ENCODE assay signal across 35 cellular contexts in the genomic region with DNA sequence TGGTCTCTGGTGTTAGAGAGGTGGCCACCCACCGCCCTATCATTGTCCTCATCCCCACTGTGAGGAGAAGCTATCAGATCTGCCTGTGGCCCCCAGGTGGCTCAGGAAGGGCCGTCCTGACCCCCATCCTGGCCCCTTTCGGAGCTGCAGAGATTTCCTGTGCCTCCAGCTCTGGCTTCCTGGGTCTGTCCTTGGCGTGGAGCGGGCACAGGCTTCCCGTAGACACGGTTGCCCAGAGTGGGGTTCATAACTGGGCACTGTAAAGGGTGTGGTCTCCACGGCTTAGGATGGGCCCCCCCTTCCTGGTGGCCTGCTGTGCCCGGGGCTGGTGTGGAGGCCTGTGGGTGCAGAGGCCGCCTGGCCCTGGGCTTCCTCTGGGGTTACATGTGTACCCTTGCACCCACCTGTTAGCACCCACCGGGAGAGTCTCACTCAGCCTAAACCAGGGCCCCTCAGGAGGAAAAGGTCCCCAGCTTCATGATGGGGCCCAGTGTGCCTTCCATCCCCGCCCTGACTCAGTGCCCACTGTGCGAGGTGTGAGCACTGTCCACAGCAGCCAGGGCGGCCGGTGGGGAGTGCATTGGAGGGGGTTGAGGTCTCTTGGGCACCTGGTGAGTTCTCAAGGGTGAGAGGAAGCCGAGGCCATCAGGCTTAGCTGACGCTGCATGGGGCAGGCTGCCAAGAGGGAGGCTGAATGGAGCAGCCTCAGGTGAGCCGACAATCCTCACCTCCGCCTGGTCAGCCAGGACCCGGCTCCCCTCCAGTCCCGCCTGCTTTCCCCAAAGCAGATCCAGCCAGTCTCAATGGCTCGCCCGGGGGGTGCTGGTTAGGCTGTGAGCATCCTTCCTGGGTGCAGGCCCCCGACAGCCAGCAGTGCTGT. TPM values are rescaled to one million over a fixed set of nuclear protein-coding genes. Genes with fewer than 3 reads are reported as not detected.
A peak's percentile ranks its signal among the peaks of the same experiment; 100 is the strongest.
DNase-seq lines count a peak whose midpoint lies in the region; ATAC-seq, FAIRE-seq and TF ChIP-seq lines count a peak whose summit lies in the region.
"Had no signal": no experiment of that assay in that cellular context is flagged by ENCODE, and none has a peak within 500 bp of the region (broad histone marks: within the 10 kb centered on the region; RNA-seq: fewer than 3 reads in every experiment).

No MANE protein-coding gene starts in this region.

- no peaks in the 10 kb centered on the region for H3K9me3 Mint-ChIP-seq in natural killer cell treated with Interleukin-12 subunit alpha and Interleukin-12 subunit beta and Interleukin-15 and Interleukin-18, amount 100 ng/mL, for 72 hours
- no peaks in the 10 kb centered on the region for H3K9me3 Mint-ChIP-seq in natural killer cell
- H3K9me3 Mint-ChIP-seq in stimulated activated naive CD8-positive, alpha-beta T cell treated with anti-CD3 and anti-CD28 coated beads, Interleukin-15, amount 100 ng/mL, for 72 hours: no peaks in the 10 kb centered on the region
- H3K9me3 Mint-ChIP-seq: activated naive CD8-positive, alpha-beta T cell treated with anti-CD3 and anti-CD28 coated beads, Interleukin-2, amount 50 U/mL, for 24 hours; CD8-positive, alpha-beta memory T cell; central memory CD8-positive, alpha-beta T cell; H9; naive B cell; stimulated activated memory B cell treated with anti-CD40 and anti-IgM and Interleukin-4, amounts not matched to agents 10 μg/mL and 1 μg/mL and 100 μg/mL, for 72 hours had no signal

- no peak overlapping the region for H2AK5ac ChIP-seq in H1 (ENCODE audit: low read depth, low read length)

- H3K36me3 Mint-ChIP-seq in natural killer cell treated with Interleukin-12 subunit alpha and Interleukin-12 subunit beta and Interleukin-15 and Interleukin-18, amount 100 ng/mL, for 72 hours: no peaks in the 10 kb centered on the region
- no peaks in the 10 kb centered on the region for H3K36me3 Mint-ChIP-seq in natural killer cell
- H3K36me3 Mint-ChIP-seq: naive B cell had no signal

- H3K79me1 ChIP-seq in H1 (ENCODE audit: low read depth, low read length): peaks cover 11% of the 10 kb centered on the region

- no peak for TF ChIP-seq RAD21 in H1 (IDR thresholded peaks at IDR 0.05 in 1 of 2, conservative IDR thresholded peaks at IDR 0.05 in 1 of 2; ENCODE audit: low read depth in 2 of 2, low read length in 2 of 2)

- peaks cover 0 to 6% (median 3%) of the 10 kb centered on the region in 4 experiments; a peak in 3 of 7 replicates for H3K4me1 ChIP-seq in H1 (replicated peaks in 1 of 4; ENCODE audit: control insufficient read depth in 3 of 4, insufficient read depth in 4 of 4, low read length in 3 of 4)
- H3K4me1 ChIP-seq: BE2C had no signal

- ATAC-seq in natural killer cell treated with Interleukin-12 subunit alpha and Interleukin-12 subunit beta and Interleukin-15 and Interleukin-18, amount 100 ng/mL, for 72 hours: no peak
- ATAC-seq in natural killer cell: no peak
- ATAC-seq in stimulated activated naive CD8-positive, alpha-beta T cell treated with anti-CD3 and anti-CD28 coated beads, Interleukin-15, amount 100 ng/mL, for 72 hours: no peak
- no peak for ATAC-seq in GM18858 (IDR thresholded peaks at IDR 0.05; ENCODE audit: unreplicated experiment)
- ATAC-seq: activated naive CD8-positive, alpha-beta T cell treated with anti-CD3 and anti-CD28 coated beads, Interleukin-2, amount 50 U/mL, for 24 hours; esophagus mucosa; stimulated activated memory B cell treated with anti-CD40 and anti-IgM and Interleukin-4, amounts not matched to agents 10 μg/mL and 1 μg/mL and 100 μg/mL, for 72 hours had no signal

- no peak overlapping the region for H2BK20ac ChIP-seq in H1 (ENCODE audit: low read length)

- 0 out of 2 replicates have a peak overlapping the region, but pooled peaks have one; percentile 51 for H4K8ac ChIP-seq in H1 (ENCODE audit: extremely low read depth, insufficient read depth, low read length)

- TF ChIP-seq CTCF in natural killer cell (IDR thresholded peaks at IDR 0.05) (no peak), H1 (IDR thresholded peaks at IDR 0.05; ENCODE audit: control extremely low read depth in 1 of 3, insufficient read depth in 1 of 3, low read depth in 1 of 3, low read length in 3 of 3) (no peak)

- H3K4me2 ChIP-seq in H1 (ENCODE audit: insufficient read depth in 1 of 2, low read depth in 2 of 2, low read length in 2 of 2): no peak overlapping the region
- H3K4me2 ChIP-seq: PC-9 had no signal

- H3K27me3 Mint-ChIP-seq in natural killer cell treated with Interleukin-12 subunit alpha and Interleukin-12 subunit beta and Interleukin-15 and Interleukin-18, amount 100 ng/mL, for 72 hours: no peaks in the 10 kb centered on the region
- H3K27me3 Mint-ChIP-seq in natural killer cell (ENCODE audit: low read depth in 2 of 2): no peaks in the 10 kb centered on the region
- no peaks in the 10 kb centered on the region for H3K27me3 Mint-ChIP-seq in stimulated activated naive CD8-positive, alpha-beta T cell treated with anti-CD3 and anti-CD28 coated beads, Interleukin-15, amount 100 ng/mL, for 72 hours
- H3K27me3 Mint-ChIP-seq: activated naive CD8-positive, alpha-beta T cell treated with anti-CD3 and anti-CD28 coated beads, Interleukin-2, amount 50 U/mL, for 24 hours; CD8-positive, alpha-beta memory T cell; central memory CD8-positive, alpha-beta T cell; naive B cell; stimulated activated memory B cell treated with anti-CD40 and anti-IgM and Interleukin-4, amounts not matched to agents 10 μg/mL and 1 μg/mL and 100 μg/mL, for 72 hours had no signal

- CTCF ChIA-PET in H1 (lab: Charles Lee; ENCODE audit: partially characterized antibody): interaction anchor here (0.8 to 17.4 kb wide), 6 partner anchors 9 to 35 kb away, joined by 3 to 131 read pairs (median 4); a partner anchor contains a TSS

- peak; percentile 57 for DNase-seq in natural killer cell treated with Interleukin-12 subunit alpha and Interleukin-12 subunit beta and Interleukin-15 and Interleukin-18, amount 100 ng/mL, for 72 hours (ENCODE audit: low spot score)
- no peak for DNase-seq in natural killer cell
- DNase-seq in H1 (ENCODE audit: low read depth in 1 of 2, low spot score in 2 of 2): no peak
- DNase-seq in stimulated activated naive CD8-positive, alpha-beta T cell treated with anti-CD3 and anti-CD28 coated beads, Interleukin-15, amount 100 ng/mL, for 72 hours: no peak
- DNase-seq in ecto neural progenitor cell (ENCODE audit: low spot score): no peak
- DNase-seq: ACHN; activated CD4-positive, alpha-beta T cell treated with anti-CD3 and anti-CD28 coated beads, Interleukin-2, amount 50 U/mL, for 48 hours; activated CD4-positive, CD25-positive, alpha-beta regulatory T cell treated with anti-CD3 and anti-CD28 coated beads, Interleukin-2, amount 50 U/mL, for 72 hours; activated naive CD4-positive, alpha-beta T cell; activated naive CD8-positive, alpha-beta T cell treated with anti-CD3 and anti-CD28 coated beads, Interleukin-2, amount 50 U/mL, for 24 hours; BE2C; dermis blood vessel endothelial cell; H9; head of caudate nucleus; KG1; midbrain; naive B cell; NCI-H1105 treated with DMSO at 0.1 percent for 48 hours; NCI-H187 treated with DMSO at 0.1 percent for 48 hours; NCI-H2171 treated with DMSO at 0.1 percent for 48 hours; NCI-H524; NK-92 treated with Interleukin-12 subunit alpha and Interleukin-12 subunit beta, amount 100 ng/mL, for 24 hours; occipital lobe; SHP77 treated with DMSO at 0.1 percent for 48 hours; T-helper 2 cell; trophoblast cell had no signal

- 87% methylated on average over 23 of the region's 24 CpGs; no CpG with 5 or more reads in 1 of the 2 experiments for WGBS in H1 (ENCODE audit: extremely low coverage in 1 of 2, insufficient coverage in 1 of 2, insufficient read length in 1 of 2, insufficient replicate concordance in 2 of 2, low coverage in 1 of 2, low lambda C conversion rate in 2 of 2, missing lambda C conversion rate in 1 of 2), 2 experiments

- no peak overlapping the region for H3K9ac ChIP-seq in H1 (replicated peaks in 1 of 4; ENCODE audit: extremely low read depth in 1 of 4, low read depth in 3 of 4, low read length in 3 of 4)

- H3K4me1 Mint-ChIP-seq in natural killer cell treated with Interleukin-12 subunit alpha and Interleukin-12 subunit beta and Interleukin-15 and Interleukin-18, amount 100 ng/mL, for 72 hours (ENCODE audit: low read depth in 2 of 2): no peaks in the 10 kb centered on the region
- H3K4me1 Mint-ChIP-seq in natural killer cell: no peaks in the 10 kb centered on the region
- H3K4me1 Mint-ChIP-seq in stimulated activated naive CD8-positive, alpha-beta T cell treated with anti-CD3 and anti-CD28 coated beads, Interleukin-15, amount 100 ng/mL, for 72 hours: no peaks in the 10 kb centered on the region
- H3K4me1 Mint-ChIP-seq: activated naive CD8-positive, alpha-beta T cell treated with anti-CD3 and anti-CD28 coated beads, Interleukin-2, amount 50 U/mL, for 24 hours; CD8-positive, alpha-beta memory T cell; central memory CD8-positive, alpha-beta T cell; stimulated activated memory B cell treated with anti-CD40 and anti-IgM and Interleukin-4, amounts not matched to agents 10 μg/mL and 1 μg/mL and 100 μg/mL, for 72 hours had no signal

- no peak overlapping the region for H3K27ac ChIP-seq in H1 (ENCODE audit: low read depth, low read length)
- H3K27ac ChIP-seq: PC-9 had no signal

- H3K79me2 ChIP-seq in H1 (ENCODE audit: control insufficient read depth in 1 of 2, insufficient read depth in 2 of 2, low read length in 2 of 2): 0 out of 4 replicates have a peak, but pooled peaks cover 0 to 4% of the 10 kb centered on the region in 2 experiments

- POLR2A ChIA-PET in H1 (lab: Charles Lee; ENCODE audit: partially characterized antibody): interaction anchor here (0.8 to 1.5 kb wide), 4 partner anchors 8 to 18 kb away, joined by 3 to 5 read pairs (median 3); no protein-coding TSS in a partner anchor

- no peak overlapping the region for H2BK15ac ChIP-seq in H1 (ENCODE audit: low read length)

- no peak overlapping the region for H3K23ac ChIP-seq in H1 (ENCODE audit: insufficient read length)

- no peak overlapping the region for H3K56ac ChIP-seq in H1 (replicated peaks; ENCODE audit: insufficient read length, low read depth, low read length)

- H4K20me1 ChIP-seq in H1 (replicated peaks in 1 of 2; ENCODE audit: control insufficient read depth in 1 of 2, insufficient read depth in 2 of 2, low read length in 2 of 2): peaks cover 13 to 40% of the 10 kb centered on the region in 2 experiments

- H2AFZ ChIP-seq in H1 (ENCODE audit: low read length): no peak overlapping the region
- H2AFZ ChIP-seq: PC-9 had no signal

- H3K18ac ChIP-seq in H1 (ENCODE audit: extremely low read depth, low read length): no peak overlapping the region

- no peak for TF ChIP-seq POLR2A in H1 (IDR thresholded peaks at IDR 0.05; ENCODE audit: control extremely low read depth in 1 of 2, low read depth in 2 of 2, low read length in 2 of 2)

- H3K9me3 ChIP-seq in H1 (ENCODE audit: insufficient read depth in 2 of 2, low read depth in 1 of 2, low read length in 1 of 2): no peaks in the 10 kb centered on the region
- H3K9me3 ChIP-seq: BE2C had no signal

- no peak overlapping the region for H2BK5ac ChIP-seq in H1 (ENCODE audit: low read depth, low read length)

- no peak overlapping the region for H3K4me3 Mint-ChIP-seq in natural killer cell treated with Interleukin-12 subunit alpha and Interleukin-12 subunit beta and Interleukin-15 and Interleukin-18, amount 100 ng/mL, for 72 hours
- H3K4me3 Mint-ChIP-seq in natural killer cell: no peak overlapping the region
- no peak overlapping the region for H3K4me3 Mint-ChIP-seq in stimulated activated naive CD8-positive, alpha-beta T cell treated with anti-CD3 and anti-CD28 coated beads, Interleukin-15, amount 100 ng/mL, for 72 hours
- H3K4me3 Mint-ChIP-seq: activated naive CD8-positive, alpha-beta T cell treated with anti-CD3 and anti-CD28 coated beads, Interleukin-2, amount 50 U/mL, for 24 hours; CD8-positive, alpha-beta memory T cell; central memory CD8-positive, alpha-beta T cell; H9; naive B cell; stimulated activated memory B cell treated with anti-CD40 and anti-IgM and Interleukin-4, amounts not matched to agents 10 μg/mL and 1 μg/mL and 100 μg/mL, for 72 hours had no signal

- H3K23me2 ChIP-seq in H1 (ENCODE audit: low read depth, low read length): no peaks in the 10 kb centered on the region

- no peak overlapping the region for H3K4ac ChIP-seq in H1 (replicated peaks; ENCODE audit: insufficient read length, low read depth, low read length)

- H4K91ac ChIP-seq in H1 (replicated peaks; ENCODE audit: insufficient read length, low read length): no peak overlapping the region

- no peaks in the 10 kb centered on the region for H3K27me3 ChIP-seq in H1 (replicated peaks in 1 of 4; ENCODE audit: control insufficient read depth in 3 of 4, extremely low read depth in 1 of 4, insufficient read depth in 3 of 4, low read length in 3 of 4)
- H3K27me3 ChIP-seq: BE2C had no signal

- H2BK12ac ChIP-seq in H1 (ENCODE audit: low read depth, low read length): no peak overlapping the region

- H4K5ac ChIP-seq in H1 (ENCODE audit: insufficient read length, low read depth, low read length): no peak overlapping the region

- no peak overlapping the region for H3K14ac ChIP-seq in H1 (ENCODE audit: insufficient read length)

- FAIRE-seq in H1 (lab: Jason Lieb, UNC): no peak
- FAIRE-seq: GM12892, HTR-8/SVneo, keratinocyte had no signal

- TF ChIP-seq EP300 in H1 (IDR thresholded peaks at IDR 0.05; ENCODE audit: borderline replicate concordance in 1 of 2, low read depth in 2 of 2, low read length in 2 of 2): no peak

- no peak overlapping the region for H2BK120ac ChIP-seq in H1 (replicated peaks; ENCODE audit: low read depth, low read length)

- no peak overlapping the region for H3K4me3 ChIP-seq in H1 (ENCODE audit: extremely low read depth in 1 of 4, insufficient read depth in 2 of 4, low read depth in 3 of 4, low read length in 4 of 4)
- H3K4me3 ChIP-seq: PC-9 had no signal

- intact Hi-C loops in natural killer cell (cut with micrococcal nuclease): no loop called here

- peaks cover 17 to 56% (median 41%) of the 10 kb centered on the region in 4 experiments for H3K36me3 ChIP-seq in H1 (ENCODE audit: control insufficient read depth in 2 of 4, insufficient read depth in 4 of 4, low read length in 3 of 4)

- no peak overlapping the region for H3K27ac Mint-ChIP-seq in natural killer cell treated with Interleukin-12 subunit alpha and Interleukin-12 subunit beta and Interleukin-15 and Interleukin-18, amount 100 ng/mL, for 72 hours
- no peak overlapping the region for H3K27ac Mint-ChIP-seq in natural killer cell
- no peak overlapping the region for H3K27ac Mint-ChIP-seq in stimulated activated naive CD8-positive, alpha-beta T cell treated with anti-CD3 and anti-CD28 coated beads, Interleukin-15, amount 100 ng/mL, for 72 hours
- H3K27ac Mint-ChIP-seq: activated naive CD8-positive, alpha-beta T cell treated with anti-CD3 and anti-CD28 coated beads, Interleukin-2, amount 50 U/mL, for 24 hours; CD8-positive, alpha-beta memory T cell; naive B cell; stimulated activated memory B cell treated with anti-CD40 and anti-IgM and Interleukin-4, amounts not matched to agents 10 μg/mL and 1 μg/mL and 100 μg/mL, for 72 hours had no signal

RNA-seq across cellular contexts. Expression of a gene that starts 15.3 kb away (rescaled TPM):
- 10 to 100 TPM in 1 of 2 donors, 1 to 10 TPM in 1; 7.8 to 11.2 TPM for total RNA-seq in natural killer cell treated with Interleukin-12 subunit alpha and Interleukin-12 subunit beta and Interleukin-15 and Interleukin-18, amount 100 ng/mL, for 72 hours
- 10 to 100 TPM; 26.6 to 35.6 (median 31.5) TPM for total RNA-seq in natural killer cell
- total RNA-seq in H1 (2021; fragmentation: NEBNext Ultra II Directional; extraction: Animal tissue kit (Norgen Biotek cat#: 25700)): 0.86 and 0.97 TPM in 2 replicates
- polyA plus RNA-seq in H1 (2011; rRNA removed): 0.12 and 0.33 TPM in 2 replicates
- 0.45 TPM for polyA plus RNA-seq in H1 (2011; cell fraction: cytosol; rRNA removed)
- 2.4 TPM for polyA plus RNA-seq in H1 (2011; cell fraction: nucleus; rRNA removed)
- polyA plus RNA-seq in H1 (2012, experiment 1 of 2): 0.47 to 1.1 TPM (median 0.87 TPM) in 4 replicates
- 0.31 TPM for polyA plus RNA-seq in H1 (2012, experiment 2 of 2)
- 0.26 TPM for polyA plus RNA-seq in H1 (2013, experiment 1 of 2)
- 0.26 TPM for polyA plus RNA-seq in H1 (2013, experiment 2 of 2)
- 0.02 and 0.03 TPM in 2 replicates for polyA minus RNA-seq in H1 (2011; rRNA and poly(A)+ RNA removed)
- not detected for polyA minus RNA-seq in H1 (2011; cell fraction: cytosol; rRNA and poly(A)+ RNA removed)
- 0.80 TPM for polyA minus RNA-seq in H1 (2011; cell fraction: nucleus; rRNA and poly(A)+ RNA removed)

RNA-seq across cellular contexts. Expression of a gene that starts 19.2 kb away (rescaled TPM):
- total RNA-seq in natural killer cell treated with Interleukin-12 subunit alpha and Interleukin-12 subunit beta and Interleukin-15 and Interleukin-18, amount 100 ng/mL, for 72 hours: 100 to 1,000 TPM in 1 of 2 donors, 10 to 100 TPM in 1; 74.1 to 151 TPM
- total RNA-seq in natural killer cell: 10 to 100 TPM; 72.7 to 82.5 (median 75.9) TPM
- total RNA-seq in H1 (2021; fragmentation: NEBNext Ultra II Directional; extraction: Animal tissue kit (Norgen Biotek cat#: 25700)): 129 and 130 TPM in 2 replicates
- 70.1 and 98.6 TPM in 2 replicates for polyA plus RNA-seq in H1 (2011; rRNA removed)
- 87.7 TPM for polyA plus RNA-seq in H1 (2011; cell fraction: cytosol; rRNA removed)
- polyA plus RNA-seq in H1 (2011; cell fraction: nucleus; rRNA removed): 257 TPM
- 109 to 142 TPM (median 126 TPM) in 4 replicates for polyA plus RNA-seq in H1 (2012, experiment 1 of 2)
- 170 TPM for polyA plus RNA-seq in H1 (2012, experiment 2 of 2)
- polyA plus RNA-seq in H1 (2013, experiment 1 of 2): 86.2 TPM
- polyA plus RNA-seq in H1 (2013, experiment 2 of 2): 82.0 TPM
- 61.8 and 85.2 TPM in 2 replicates for polyA minus RNA-seq in H1 (2011; rRNA and poly(A)+ RNA removed)
- 49.0 TPM for polyA minus RNA-seq in H1 (2011; cell fraction: cytosol; rRNA and poly(A)+ RNA removed)
- polyA minus RNA-seq in H1 (2011; cell fraction: nucleus; rRNA and poly(A)+ RNA removed): 101 TPM

RNA-seq across cellular contexts. Expression of a gene that starts 22.3 kb away (rescaled TPM):
- 100 to 1,000 TPM in 1 of 2 donors, 10 to 100 TPM in 1; 71.5 to 108 TPM for total RNA-seq in natural killer cell treated with Interleukin-12 subunit alpha and Interleukin-12 subunit beta and Interleukin-15 and Interleukin-18, amount 100 ng/mL, for 72 hours
- total RNA-seq in natural killer cell: 10 to 100 TPM; 63.5 to 69.8 (median 67.7) TPM
- 109 and 111 TPM in 2 replicates for total RNA-seq in H1 (2021; fragmentation: NEBNext Ultra II Directional; extraction: Animal tissue kit (Norgen Biotek cat#: 25700))
- 226 and 246 TPM in 2 replicates for polyA plus RNA-seq in H1 (2011; rRNA removed)
- polyA plus RNA-seq in H1 (2011; cell fraction: cytosol; rRNA removed): 187 TPM
- polyA plus RNA-seq in H1 (2011; cell fraction: nucleus; rRNA removed): 299 TPM
- polyA plus RNA-seq in H1 (2012, experiment 1 of 2): 83.0 to 153 TPM (median 142 TPM) in 4 replicates
- polyA plus RNA-seq in H1 (2012, experiment 2 of 2): 164 TPM
- 122 TPM for polyA plus RNA-seq in H1 (2013, experiment 1 of 2)
- polyA plus RNA-seq in H1 (2013, experiment 2 of 2): 112 TPM
- polyA minus RNA-seq in H1 (2011; rRNA and poly(A)+ RNA removed): 13.8 and 14.5 TPM in 2 replicates
- 33.1 TPM for polyA minus RNA-seq in H1 (2011; cell fraction: cytosol; rRNA and poly(A)+ RNA removed)
- polyA minus RNA-seq in H1 (2011; cell fraction: nucleus; rRNA and poly(A)+ RNA removed): 44.8 TPM

RNA-seq across cellular contexts. Expression of a gene that starts 25.2 kb away (rescaled TPM):
- total RNA-seq in natural killer cell treated with Interleukin-12 subunit alpha and Interleukin-12 subunit beta and Interleukin-15 and Interleukin-18, amount 100 ng/mL, for 72 hours: 10 to 100 TPM; 16.0 to 17.2 TPM
- total RNA-seq in natural killer cell: 1 to 10 TPM; 4.6 to 6.5 (median 5.8) TPM
- 4.5 TPM in 2 replicates for total RNA-seq in H1 (2021; fragmentation: NEBNext Ultra II Directional; extraction: Animal tissue kit (Norgen Biotek cat#: 25700))
- 3.1 and 6.6 TPM in 2 replicates for polyA plus RNA-seq in H1 (2011; rRNA removed)
- polyA plus RNA-seq in H1 (2011; cell fraction: cytosol; rRNA removed): 3.9 TPM
- polyA plus RNA-seq in H1 (2011; cell fraction: nucleus; rRNA removed): 56.5 TPM
- 2.7 to 5.8 TPM (median 5.6 TPM) in 4 replicates for polyA plus RNA-seq in H1 (2012, experiment 1 of 2)
- polyA plus RNA-seq in H1 (2012, experiment 2 of 2): 2.0 TPM
- polyA plus RNA-seq in H1 (2013, experiment 1 of 2): 1.5 TPM
- polyA plus RNA-seq in H1 (2013, experiment 2 of 2): 1.3 TPM
- polyA minus RNA-seq in H1 (2011; rRNA and poly(A)+ RNA removed): 0.51 and 0.69 TPM in 2 replicates
- polyA minus RNA-seq in H1 (2011; cell fraction: cytosol; rRNA and poly(A)+ RNA removed): 1.4 TPM
- 8.0 TPM for polyA minus RNA-seq in H1 (2011; cell fraction: nucleus; rRNA and poly(A)+ RNA removed)
- polyA plus RNA-seq: CD8-positive, alpha-beta memory T cell had no signal

RNA-seq across cellular contexts. Expression of a gene that starts 30.8 kb away (rescaled TPM):
- under 1 TPM; 0.38 to 0.45 TPM for total RNA-seq in natural killer cell treated with Interleukin-12 subunit alpha and Interleukin-12 subunit beta and Interleukin-15 and Interleukin-18, amount 100 ng/mL, for 72 hours
- under 1 TPM; 0.56 to 0.75 (median 0.65) TPM for total RNA-seq in natural killer cell
- total RNA-seq in H1 (2021; fragmentation: NEBNext Ultra II Directional; extraction: Animal tissue kit (Norgen Biotek cat#: 25700)): 0.78 and 1.6 TPM in 2 replicates
- 0.51 and 1.1 TPM in 2 replicates for polyA plus RNA-seq in H1 (2011; rRNA removed)
- polyA plus RNA-seq in H1 (2011; cell fraction: cytosol; rRNA removed): 1.8 TPM
- polyA plus RNA-seq in H1 (2011; cell fraction: nucleus; rRNA removed): 9.9 TPM
- polyA plus RNA-seq in H1 (2012, experiment 1 of 2): 2.0 to 2.4 TPM (median 2.2 TPM) in 4 replicates
- 0.16 TPM for polyA plus RNA-seq in H1 (2012, experiment 2 of 2)
- polyA plus RNA-seq in H1 (2013, experiment 1 of 2): 0.91 TPM
- polyA plus RNA-seq in H1 (2013, experiment 2 of 2): 1.4 TPM
- 0.44 and 0.59 TPM in 2 replicates for polyA minus RNA-seq in H1 (2011; rRNA and poly(A)+ RNA removed)
- not detected for polyA minus RNA-seq in H1 (2011; cell fraction: cytosol; rRNA and poly(A)+ RNA removed)
- polyA minus RNA-seq in H1 (2011; cell fraction: nucleus; rRNA and poly(A)+ RNA removed): 1.4 TPM
- total RNA-seq: esophagus mucosa had no signal
